7 cellular contexts compared by ENCODE assay signal in genomic region chr11:122730694-122731093, GRCh38.
DNase-seq lines count a peak whose midpoint lies in the region; ATAC-seq, FAIRE-seq and TF ChIP-seq lines count a peak whose summit lies in the region.
"Not testable (repeated sequence)": the region's sequence is repeated elsewhere in the genome, so short reads cannot be mapped to it uniquely, and the experiment has no call there.

No MANE protein-coding gene starts in this region.

- ATAC-seq in CD8-positive, alpha-beta T cell; naive thymus-derived CD4-positive, alpha-beta T cell: not testable (repeated sequence)

- H3K27me3 Mint-ChIP-seq in CD8-positive, alpha-beta T cell (ENCODE audit: low read depth); HFFc6 (ENCODE audit: insufficient read depth); astrocyte (ENCODE audit: low read depth, unreplicated experiment); naive thymus-derived CD4-positive, alpha-beta T cell: not testable (repeated sequence)

- not testable (repeated sequence) for H3K9me3 ChIP-seq in CD8-positive, alpha-beta T cell (ENCODE audit: low read length); OCI-LY1 (ENCODE audit: low read length); astrocyte (ENCODE audit: insufficient read depth, low read depth, low read length); naive thymus-derived CD4-positive, alpha-beta T cell (ENCODE audit: control insufficient read depth in 2 of 3, low read length in 3 of 3); sigmoid colon

- TF ChIP-seq POLR2A in sigmoid colon (IDR thresholded peaks at IDR 0.05) = not testable (repeated sequence)

- not testable (repeated sequence) for H3K4me2 ChIP-seq in OCI-LY1 (ENCODE audit: low read length); astrocyte (ENCODE audit: low read length)

- not testable (repeated sequence) for H3K4me3 ChIP-seq in ACC112 (ENCODE audit: low read depth, low read length); CD8-positive, alpha-beta T cell (ENCODE audit: low read depth, low read length); OCI-LY1 (ENCODE audit: low read depth, low read length, poor library complexity, severe bottlenecking); astrocyte (ENCODE audit: insufficient read depth, low read depth, low read length); naive thymus-derived CD4-positive, alpha-beta T cell (ENCODE audit: low read length); sigmoid colon

- TF ChIP-seq CTCF in CD8-positive, alpha-beta T cell (IDR thresholded peaks at IDR 0.05); HFFc6 (IDR thresholded peaks at IDR 0.05); astrocyte (IDR thresholded peaks at IDR 0.05; ENCODE audit: insufficient read depth, low read depth, low read length); sigmoid colon (IDR thresholded peaks at IDR 0.05): not testable (repeated sequence)
- peak; percentile 30; the same call in 1 of the 2 replicates for TF ChIP-seq CTCF in OCI-LY1 (IDR thresholded peaks at IDR 0.05; ENCODE audit: low read length)

- 95 to 98% methylated on average over 8 of the region's 8 CpGs for WGBS in sigmoid colon, 2 donors

- not testable (repeated sequence) for H3K9me3 Mint-ChIP-seq in CD8-positive, alpha-beta T cell; HFFc6; astrocyte (ENCODE audit: unreplicated experiment); naive thymus-derived CD4-positive, alpha-beta T cell

- not testable (repeated sequence) for H3K4me3 Mint-ChIP-seq in CD8-positive, alpha-beta T cell; HFFc6; astrocyte (ENCODE audit: unreplicated experiment)
- H3K4me3 Mint-ChIP-seq in naive thymus-derived CD4-positive, alpha-beta T cell = peak overlapping the region in 1 of 10 donors; percentile 13

- CTCF ChIA-PET in CD8-positive, alpha-beta T cell (lab: Charles Lee) = interaction anchor here (0.7 kb wide), 1 partner anchor 66 kb away, joined by 3 read pairs; no protein-coding TSS in a partner anchor
- CTCF ChIA-PET in naive thymus-derived CD4-positive, alpha-beta T cell (lab: Charles Lee) = not testable (repeated sequence)

- H3K36me3 ChIP-seq in ACC112 (ENCODE audit: insufficient read depth, low read length); CD8-positive, alpha-beta T cell (ENCODE audit: insufficient read depth, low read length); OCI-LY1 (ENCODE audit: insufficient read depth, low read length); astrocyte (ENCODE audit: insufficient read depth, low read length); naive thymus-derived CD4-positive, alpha-beta T cell (ENCODE audit: control insufficient read depth in 2 of 3, insufficient read depth in 3 of 3, low read length in 3 of 3); sigmoid colon: not testable (repeated sequence)

- not testable (repeated sequence) for H3K9ac ChIP-seq in OCI-LY1 (ENCODE audit: low read length)
- H3K9ac ChIP-seq in astrocyte (ENCODE audit: low read length) = peak overlapping the region; percentile 34

- H3K4me1 Mint-ChIP-seq in CD8-positive, alpha-beta T cell (ENCODE audit: low read depth) = peaks cover 55% of the 10 kb centered on the region
- H3K4me1 Mint-ChIP-seq in HFFc6 (ENCODE audit: low read depth) (peaks cover 69% of the 10 kb centered on the region), astrocyte (ENCODE audit: low read depth, unreplicated experiment) (peaks cover 27% of the 10 kb centered on the region)
- H3K4me1 Mint-ChIP-seq in naive thymus-derived CD4-positive, alpha-beta T cell = peaks cover 36 to 64% (median 52%) of the 10 kb centered on the region in 7 donors

- H4K20me1 ChIP-seq in OCI-LY1 (ENCODE audit: insufficient read depth, low read length) = not testable (repeated sequence)
- peaks cover 10% of the 10 kb centered on the region for H4K20me1 ChIP-seq in astrocyte (ENCODE audit: insufficient read depth, low read length)

- H3K4me1 ChIP-seq in ACC112 (ENCODE audit: control insufficient read depth, insufficient read depth, low read length, unreplicated experiment) (peaks cover 40% of the 10 kb centered on the region), OCI-LY1 (ENCODE audit: insufficient read depth, low read length, severe bottlenecking) (peaks cover 16% of the 10 kb centered on the region), astrocyte (ENCODE audit: insufficient read depth, low read length) (peaks cover 38% of the 10 kb centered on the region), sigmoid colon (peaks cover 0 to 14% (median 13%) of the 10 kb centered on the region in 4 donors)
- peaks cover 74% of the 10 kb centered on the region for H3K4me1 ChIP-seq in CD8-positive, alpha-beta T cell (ENCODE audit: insufficient read depth, low read length)
- peaks cover 31 to 67% of the 10 kb centered on the region in 2 donors for H3K4me1 ChIP-seq in naive thymus-derived CD4-positive, alpha-beta T cell (ENCODE audit: control insufficient read depth in 2 of 2, insufficient read depth in 2 of 2, low read length in 2 of 2)

- intact Hi-C loops in CD8-positive, alpha-beta T cell (cut with DNase I, micrococcal nuclease); naive thymus-derived CD4-positive, alpha-beta T cell (cut with micrococcal nuclease); sigmoid colon (cut with DNase I): not testable (repeated sequence)

- peaks cover 11% of the 10 kb centered on the region for H3K36me3 Mint-ChIP-seq in CD8-positive, alpha-beta T cell
- not testable (repeated sequence) for H3K36me3 Mint-ChIP-seq in HFFc6 (ENCODE audit: low read depth); astrocyte (ENCODE audit: low read depth, unreplicated experiment)
- H3K36me3 Mint-ChIP-seq in naive thymus-derived CD4-positive, alpha-beta T cell = peaks cover 0 to 12% (median 7%) of the 10 kb centered on the region in 5 donors

- not testable (repeated sequence) for H3K27me3 ChIP-seq in ACC112 (ENCODE audit: insufficient read depth, low read length); CD8-positive, alpha-beta T cell (ENCODE audit: insufficient read depth, low read length); OCI-LY1 (ENCODE audit: insufficient read depth, low read length); astrocyte (ENCODE audit: insufficient read depth, low read length); naive thymus-derived CD4-positive, alpha-beta T cell (ENCODE audit: control insufficient read depth in 2 of 2, insufficient read depth in 2 of 2, low read length in 2 of 2); sigmoid colon

- POLR2A ChIA-PET in CD8-positive, alpha-beta T cell (lab: Charles Lee) = interaction anchor here (0.7 to 0.8 kb wide), 2 partner anchors 18 to 1317 kb away, joined by 4 read pairs; no protein-coding TSS in a partner anchor
- POLR2A ChIA-PET in naive thymus-derived CD4-positive, alpha-beta T cell (lab: Charles Lee) = interaction anchor here (0.8 to 1.3 kb wide), 2 partner anchors 15 to 18 kb away, joined by 3 to 4 read pairs; no protein-coding TSS in a partner anchor

- not testable (repeated sequence) for DNase-seq in CD8-positive, alpha-beta T cell; HFFc6; astrocyte (ENCODE audit: low read depth); naive thymus-derived CD4-positive, alpha-beta T cell
- peak; percentile 15 for DNase-seq in sigmoid colon

- not testable (repeated sequence) for H3F3A ChIP-seq in OCI-LY1 (ENCODE audit: insufficient read depth, low read length)

- H3K79me2 ChIP-seq in ACC112 (ENCODE audit: control insufficient read depth, insufficient read depth, low read length, unreplicated experiment) (peaks cover 52% of the 10 kb centered on the region), astrocyte (ENCODE audit: insufficient read depth, low read length) (peaks cover 60% of the 10 kb centered on the region)
- H3K79me2 ChIP-seq in OCI-LY1 (ENCODE audit: insufficient read depth, low read length) = not testable (repeated sequence)

- H2AFZ ChIP-seq in ACC112 (ENCODE audit: low read length, unreplicated experiment); OCI-LY1 (ENCODE audit: low read length); astrocyte (ENCODE audit: low read depth, low read length): not testable (repeated sequence)

- H3K27ac Mint-ChIP-seq in CD8-positive, alpha-beta T cell = peak overlapping the region; percentile 20
- H3K27ac Mint-ChIP-seq in HFFc6 = 0 out of 2 replicates have a peak overlapping the region, but pooled peaks have one; percentile 82
- peak overlapping the region; percentile 62 for H3K27ac Mint-ChIP-seq in astrocyte (ENCODE audit: unreplicated experiment)
- peak overlapping the region in 6 of 9 donors; percentile 23 to 86 (median 68) for H3K27ac Mint-ChIP-seq in naive thymus-derived CD4-positive, alpha-beta T cell

- TF ChIP-seq EP300 in sigmoid colon (IDR thresholded peaks at IDR 0.05) = not testable (repeated sequence)

- H3K27ac ChIP-seq in ACC112 (ENCODE audit: low read depth, low read length) (peak overlapping the region; percentile 86), astrocyte (ENCODE audit: low read depth, low read length) (peak overlapping the region; percentile 82)
- H3K27ac ChIP-seq in CD8-positive, alpha-beta T cell (ENCODE audit: low read depth, low read length); OCI-LY1 (ENCODE audit: low read depth, low read length, poor library complexity, severe bottlenecking); naive thymus-derived CD4-positive, alpha-beta T cell (ENCODE audit: low read depth, low read length); sigmoid colon: not testable (repeated sequence)

- FAIRE-seq in astrocyte (lab: Jason Lieb, UNC) = not testable (repeated sequence)

- not testable (repeated sequence) for H3K9me2 ChIP-seq in OCI-LY1 (ENCODE audit: low read depth, low read length)

Comparison
In these comparisons a context has a peak if more than half of its experiments do, and no peak if none do; other contexts are left out.
1. H3K27ac Mint-ChIP-seq: peak in every context shown above with its lines; median percentile 82 in HFFc6; 68 in naive thymus-derived CD4-positive, alpha-beta T cell; 62 in astrocyte; 20 in CD8-positive, alpha-beta T cell.